8 cellular contexts compared by ENCODE assay signal in genomic region chr3:141797167-141797773, GRCh38. TPM values are rescaled to one million over a fixed set of nuclear protein-coding genes. Genes with fewer than 3 reads are reported as not detected.
DNase-seq lines count a peak whose midpoint lies in the region; ATAC-seq, FAIRE-seq and TF ChIP-seq lines count a peak whose summit lies in the region.

No MANE protein-coding gene starts in this region.

- H3K9me3 Mint-ChIP-seq in MCF 10A (ENCODE audit: unreplicated experiment), result no peaks in the 10 kb centered on the region

- FAIRE-seq in bronchial epithelial cell (lab: Jason Lieb, UNC), result no peak

- no peak overlapping the region for H3K4me3 Mint-ChIP-seq in MCF 10A (ENCODE audit: unreplicated experiment)

- H3K27ac ChIP-seq in breast epithelium (peak overlapping the region; percentile 60 to 78), skeletal muscle tissue (ENCODE audit: low read depth, low read length) (peak overlapping the region; percentile 70)

- ATAC-seq in HG03139 (IDR thresholded peaks at IDR 0.05; ENCODE audit: unreplicated experiment) (no peak), GM18505 (IDR thresholded peaks at IDR 0.05; ENCODE audit: unreplicated experiment) (no peak)

- peak overlapping the region; percentile 67 to 74 (median 74) for H3K9ac ChIP-seq in skeletal muscle tissue (ENCODE audit: low read depth in 1 of 3, low read length in 3 of 3)

- H3K27ac Mint-ChIP-seq in MCF 10A (ENCODE audit: low read depth, unreplicated experiment), result no peak overlapping the region

- TF ChIP-seq POLR2A in breast epithelium (IDR thresholded peaks at IDR 0.05) (no peak), GM18505 (IDR thresholded peaks at IDR 0.05; ENCODE audit: borderline replicate concordance, extremely low read depth, insufficient read depth, insufficient read length) (no peak)

- H3K4me3 ChIP-seq in breast epithelium (peak overlapping the region; percentile 38 to 63 (median 39)), bronchial epithelial cell (ENCODE audit: low read depth, low read length) (peak overlapping the region; percentile 20), skeletal muscle tissue (ENCODE audit: low read length in 3 of 3) (peak overlapping the region; percentile 67 to 76 (median 73))

- no peaks in the 10 kb centered on the region for H3K36me3 Mint-ChIP-seq in MCF 10A (ENCODE audit: insufficient read depth, unreplicated experiment)

- no peaks in the 10 kb centered on the region for H3K27me3 Mint-ChIP-seq in MCF 10A (ENCODE audit: insufficient read depth, unreplicated experiment)

- H3K27me3 ChIP-seq in breast epithelium, result no peaks in the 10 kb centered on the region
- no peaks in the 10 kb centered on the region for H3K27me3 ChIP-seq in bronchial epithelial cell (ENCODE audit: control insufficient read depth, insufficient read depth, low read length)
- H3K27me3 ChIP-seq in skeletal muscle tissue (ENCODE audit: control insufficient read depth in 3 of 3, insufficient read depth in 3 of 3, low read length in 3 of 3), result no peaks in the 10 kb centered on the region

- H3K4me1 ChIP-seq in breast epithelium (no peaks in the 10 kb centered on the region), skeletal muscle tissue (ENCODE audit: control insufficient read depth in 3 of 3, insufficient read depth in 3 of 3, low read length in 3 of 3) (peaks cover 21 to 25% (median 23%) of the 10 kb centered on the region in 3 donors)

- CTCF ChIA-PET in MCF 10A (lab: Yijun Ruan, JAX), result no interaction called here

- H3K9me3 ChIP-seq in breast epithelium (peaks cover 0 to 4% of the 10 kb centered on the region in 2 donors), skeletal muscle tissue (ENCODE audit: control insufficient read depth in 3 of 3, low read length in 3 of 3) (peaks cover 0 to under 1% (median 0%) of the 10 kb centered on the region in 3 donors)

- H3K4me1 Mint-ChIP-seq in MCF 10A (ENCODE audit: insufficient read depth, unreplicated experiment), result no peaks in the 10 kb centered on the region

- POLR2A ChIA-PET in MCF 10A (lab: Yijun Ruan, JAX), result no interaction called here

- intact Hi-C loops in breast epithelium (cut with DNase I; ENCODE audit: low total_unique reads), result no loop called here
- intact Hi-C loops in MCF 10A (cut with micrococcal nuclease), result no loop called here

- no TSS peak for BruUV-seq in MCF 10A (replicated peaks; lab: Mats Ljungman, UMichigan)

- DNase-seq in breast epithelium (ENCODE audit: low spot score in 2 of 2) (no peak), MCF 10A (ENCODE audit: unreplicated experiment) (no peak), T-helper 1 cell (peak in 3 of 5 donors; percentile 15 to 63 (median 22)), bronchial epithelial cell (ENCODE audit: low read depth) (no peak), iris pigment epithelial cell (ENCODE audit: low read depth) (peak; percentile 44)

- no peak for TF ChIP-seq CTCF in breast epithelium (IDR thresholded peaks at IDR 0.05)
- no peak for TF ChIP-seq CTCF in MCF 10A (IDR thresholded peaks at IDR 0.05; ENCODE audit: unreplicated experiment)
- TF ChIP-seq CTCF in bronchial epithelial cell (IDR thresholded peaks at IDR 0.05; ENCODE audit: insufficient read depth, low read length, severe bottlenecking), result no peak

- H3K36me3 ChIP-seq in breast epithelium (no peaks in the 10 kb centered on the region), bronchial epithelial cell (ENCODE audit: control insufficient read depth, insufficient read depth, low read length) (no peaks in the 10 kb centered on the region), skeletal muscle tissue (ENCODE audit: control insufficient read depth in 3 of 3, insufficient read depth in 3 of 3, low read length in 3 of 3) (no peaks in the 10 kb centered on the region)

RNA-seq across cellular contexts. Expression of gene GRK7, which starts 34.1 kb away (rescaled TPM):
- total RNA-seq in breast epithelium (under 1 TPM in 2 of 3 donors, not detected in 1; 0.15 to 0.33 TPM), MCF 10A (2022) (not detected in 2 replicates), bronchial epithelial cell (0.13 TPM in 1 of 2 replicates, not detected in the other), skeletal muscle tissue (not detected)

RNA-seq across cellular contexts. Expression of gene RNF7, which starts 59.2 kb away (rescaled TPM):
- 100 to 1,000 TPM in 1 of 3 donors, 10 to 100 TPM in 2; 80.5 to 101 (median 86.8) TPM for total RNA-seq in breast epithelium
- 96.1 and 112 TPM in 2 replicates for total RNA-seq in MCF 10A (2022)
- 38.4 and 56.9 TPM in 2 replicates for total RNA-seq in bronchial epithelial cell
- 26.1 TPM for total RNA-seq in skeletal muscle tissue

Comparison
In these comparisons a context has a peak if more than half of its experiments do, and no peak if none do; other contexts are left out.
1. DNase-seq: peak in T-helper 1 cell (3 of 5) and iris pigment epithelial cell (single experiment); none in breast epithelium (0 of 2), MCF 10A (single experiment) and bronchial epithelial cell (single experiment).
2. H3K4me3 ChIP-seq: peak in every context shown above with its lines; median percentile 73 in skeletal muscle tissue; 39 in breast epithelium; 20 in bronchial epithelial cell.